17 cellular contexts compared by ENCODE assay signal in genomic region chr4:86720508-86721068, GRCh38.
DNase-seq lines count a peak whose midpoint lies in the region; ATAC-seq and TF ChIP-seq lines count a peak whose summit lies in the region.
"Had no signal": no experiment of that assay in that cellular context is flagged by ENCODE, and none has a peak within 500 bp of the region (broad histone marks: within the 10 kb centered on the region; RNA-seq: fewer than 3 reads in every experiment).

No MANE protein-coding gene starts in this region.

- intact Hi-C loops in mammary epithelial cell (cut with micrococcal nuclease) (no loop called here), breast epithelium (cut with DNase I; ENCODE audit: low total_unique reads) (loop anchor here (2.0 kb wide), 1 partner anchor 70 kb away; no protein-coding TSS in a partner anchor), prostate gland (cut with DNase I) (no loop called here), colonic mucosa (cut with DNase I) (no loop called here)

- H3K9ac ChIP-seq in mammary epithelial cell (ENCODE audit: insufficient read depth, low read length) (no peak overlapping the region), colonic mucosa (ENCODE audit: low read depth in 2 of 2, low read length in 2 of 2) (no peak overlapping the region)

- H3K36me3 Mint-ChIP-seq in effector memory CD8-positive, alpha-beta T cell (ENCODE audit: insufficient read depth) = peaks cover 8% of the 10 kb centered on the region

- H4K20me1 ChIP-seq in mammary epithelial cell (ENCODE audit: insufficient read depth, low read length) = no peaks in the 10 kb centered on the region

- TF ChIP-seq POLR2A in breast epithelium (IDR thresholded peaks at IDR 0.05) (no peak), tibial nerve (IDR thresholded peaks at IDR 0.05) (no peak), prostate gland (IDR thresholded peaks at IDR 0.05) (no peak)

- peak; percentile 3 for DNase-seq in mammary epithelial cell
- no peak for DNase-seq in breast epithelium (ENCODE audit: low spot score in 2 of 2)
- peak; percentile 11 for DNase-seq in brain microvascular endothelial cell
- DNase-seq in inferior parietal cortex (ENCODE audit: extremely low spot score) = peak; percentile 18
- no peak for DNase-seq in tibial nerve (ENCODE audit: low spot score in 2 of 2)
- no peak for DNase-seq in prostate gland (ENCODE audit: low spot score)
- DNase-seq in effector memory CD8-positive, alpha-beta T cell = no peak
- DNase-seq in colonic mucosa = no peak
- DNase-seq: activated gamma-delta T cell treated with Interleukin-2 at 50 U/mL for 16 hours; CD8-positive, alpha-beta memory T cell; left lung; naive thymus-derived CD8-positive, alpha-beta T cell; NCI-H2171 treated with DMSO at 0.1 percent for 48 hours; stimulated activated CD4-positive, alpha-beta T cell treated with anti-CD3 and anti-CD28 coated beads, Interleukin-2, amount 100 ng/mL, for 48 hours had no signal

- peak; percentile 66 to 68 for TF ChIP-seq EP300 in tibial nerve (IDR thresholded peaks at IDR 0.05)

- no peaks in the 10 kb centered on the region for H3K79me2 ChIP-seq in mammary epithelial cell (ENCODE audit: insufficient read depth, low read length)

- H3K27ac ChIP-seq in mammary epithelial cell (ENCODE audit: insufficient read depth, low read depth, low read length) (no peak overlapping the region), breast epithelium (no peak overlapping the region), brain microvascular endothelial cell (peak overlapping the region; percentile 31), tibial nerve (peak overlapping the region; percentile 43 to 88 (median 68)), prostate gland (no peak overlapping the region), colonic mucosa (no peak overlapping the region)
- H3K27ac ChIP-seq: 22Rv1, left lung, right atrium auricular region, SJSA1 had no signal

- WGBS in mammary epithelial cell (ENCODE audit: low coverage, missing lambda C conversion rate) = 76% methylated on average over 3 of the region's 3 CpGs
- WGBS in tibial nerve, 2 donors = 29 to 32% methylated on average over 3 of the region's 3 CpGs
- WGBS in prostate gland = 86% methylated on average over 3 of the region's 3 CpGs

- no peaks in the 10 kb centered on the region for H3K4me1 Mint-ChIP-seq in effector memory CD8-positive, alpha-beta T cell (ENCODE audit: low read depth in 2 of 2)
- H3K4me1 Mint-ChIP-seq: CD8-positive, alpha-beta memory T cell; naive thymus-derived CD8-positive, alpha-beta T cell had no signal

- H3K4me2 ChIP-seq in mammary epithelial cell (ENCODE audit: insufficient read depth, low read depth, low read length) = peak overlapping the region; percentile 25

- H3K4me3 ChIP-seq in mammary epithelial cell (replicated peaks in 1 of 3; ENCODE audit: insufficient read depth in 1 of 3, low read depth in 2 of 3, low read length in 3 of 3) = no peak overlapping the region
- no peak overlapping the region for H3K4me3 ChIP-seq in breast epithelium
- no peak overlapping the region for H3K4me3 ChIP-seq in brain microvascular endothelial cell (ENCODE audit: low read depth, low read length)
- H3K4me3 ChIP-seq in tibial nerve = no peak overlapping the region
- no peak overlapping the region for H3K4me3 ChIP-seq in prostate gland
- H3K4me3 ChIP-seq in colonic mucosa = no peak overlapping the region
- H3K4me3 ChIP-seq: left lung, right atrium auricular region, SJSA1 had no signal

- H3K9me3 Mint-ChIP-seq in effector memory CD8-positive, alpha-beta T cell = no peaks in the 10 kb centered on the region

- in situ Hi-C loops in mammary epithelial cell (cut with MboI; ENCODE audit: low sequenced_read_pairs in 2 of 2) (loop anchor here in 1 of 2 donors (25.0 kb wide), 1 partner anchor 208 kb away; no protein-coding TSS in a partner anchor), brain microvascular endothelial cell (cut with HindIII; ENCODE audit: low pct_ligation_motif_present, low sequenced_read_pairs) (no loop called here)

- H2AFZ ChIP-seq in mammary epithelial cell (ENCODE audit: low read depth, low read length) = no peak overlapping the region

- H3K4me3 Mint-ChIP-seq in effector memory CD8-positive, alpha-beta T cell = no peak overlapping the region
- H3K4me3 Mint-ChIP-seq: CD8-positive, alpha-beta memory T cell; naive thymus-derived CD8-positive, alpha-beta T cell had no signal

- H3K27me3 ChIP-seq in mammary epithelial cell (ENCODE audit: insufficient read depth, low read length) (no peaks in the 10 kb centered on the region), breast epithelium (no peaks in the 10 kb centered on the region), brain microvascular endothelial cell (replicated peaks) (no peaks in the 10 kb centered on the region), tibial nerve (no peaks in the 10 kb centered on the region), prostate gland (replicated peaks; ENCODE audit: insufficient read depth) (no peaks in the 10 kb centered on the region), colonic mucosa (no peaks in the 10 kb centered on the region)
- H3K27me3 ChIP-seq: left lung, right atrium auricular region, SJSA1 had no signal

- H3K36me3 ChIP-seq in mammary epithelial cell (ENCODE audit: insufficient read depth, low read length) (peaks cover 8% of the 10 kb centered on the region), breast epithelium (no peaks in the 10 kb centered on the region), brain microvascular endothelial cell (replicated peaks) (no peaks in the 10 kb centered on the region), tibial nerve (peaks cover 0 to 49% (median 0%) of the 10 kb centered on the region in 3 donors), prostate gland (no peaks in the 10 kb centered on the region), colonic mucosa (no peaks in the 10 kb centered on the region)
- H3K36me3 ChIP-seq: left lung had no signal

- ATAC-seq in effector memory CD8-positive, alpha-beta T cell (replicated peaks) = no peak
- ATAC-seq: left lung; naive thymus-derived CD8-positive, alpha-beta T cell had no signal

- H3K27ac Mint-ChIP-seq in effector memory CD8-positive, alpha-beta T cell = no peak overlapping the region
- H3K27ac Mint-ChIP-seq: CD8-positive, alpha-beta memory T cell; naive thymus-derived CD8-positive, alpha-beta T cell had no signal

- H3K9me3 ChIP-seq in mammary epithelial cell (replicated peaks; ENCODE audit: insufficient read depth, low read length) = no peaks in the 10 kb centered on the region
- H3K9me3 ChIP-seq in breast epithelium = no peaks in the 10 kb centered on the region
- no peaks in the 10 kb centered on the region for H3K9me3 ChIP-seq in tibial nerve
- no peaks in the 10 kb centered on the region for H3K9me3 ChIP-seq in prostate gland
- H3K9me3 ChIP-seq in colonic mucosa = no peaks in the 10 kb centered on the region
- H3K9me3 ChIP-seq: left lung, SJSA1 had no signal

- no peaks in the 10 kb centered on the region for H3K4me1 ChIP-seq in mammary epithelial cell (ENCODE audit: insufficient read depth, low read length)
- H3K4me1 ChIP-seq in breast epithelium = no peaks in the 10 kb centered on the region
- peaks cover 0 to 5% (median 1%) of the 10 kb centered on the region in 4 donors for H3K4me1 ChIP-seq in tibial nerve
- no peaks in the 10 kb centered on the region for H3K4me1 ChIP-seq in prostate gland (replicated peaks)
- no peaks in the 10 kb centered on the region for H3K4me1 ChIP-seq in colonic mucosa
- H3K4me1 ChIP-seq: left lung, right atrium auricular region, SJSA1 had no signal

- dilution Hi-C loops in mammary epithelial cell (cut with HindIII; ENCODE audit: low sequenced_read_pairs) = no loop called here

- CTCF ChIA-PET in mammary epithelial cell (lab: Charles Lee; ENCODE audit: low non-redundant PET) = no interaction called here

- no peaks in the 10 kb centered on the region for H3K27me3 Mint-ChIP-seq in effector memory CD8-positive, alpha-beta T cell
- H3K27me3 Mint-ChIP-seq: CD8-positive, alpha-beta memory T cell had no signal

- no TSS peak for BruUV-seq in mammary epithelial cell (replicated peaks; lab: Mats Ljungman, UMichigan)

- TF ChIP-seq CTCF in mammary epithelial cell (conservative IDR thresholded peaks at IDR 0.05 in 1 of 2, IDR thresholded peaks at IDR 0.05 in 1 of 2; ENCODE audit: extremely low read depth in 1 of 2, insufficient read depth in 1 of 2, low read depth in 1 of 2, low read length in 2 of 2) (no peak), breast epithelium (IDR thresholded peaks at IDR 0.05) (no peak), brain microvascular endothelial cell (IDR thresholded peaks at IDR 0.05; ENCODE audit: low read depth, low read length, missing control alignments) (no peak), tibial nerve (IDR thresholded peaks at IDR 0.05) (no peak), prostate gland (IDR thresholded peaks at IDR 0.05) (no peak), colonic mucosa (IDR thresholded peaks at IDR 0.05) (no peak)

Comparison
In these comparisons a context has a peak if more than half of its experiments do, and no peak if none do; other contexts are left out.
1. DNase-seq: peak in mammary epithelial cell (single experiment), brain microvascular endothelial cell (single experiment) and inferior parietal cortex (single experiment); none in breast epithelium (0 of 2), tibial nerve (0 of 2), prostate gland (single experiment), effector memory CD8-positive, alpha-beta T cell (0 of 3) and colonic mucosa (single experiment).
2. H3K27ac ChIP-seq: peak in brain microvascular endothelial cell (single experiment) and tibial nerve (4 of 4); none in mammary epithelial cell (single experiment), breast epithelium (0 of 2), prostate gland (0 of 2) and colonic mucosa (single experiment).